1 cellular context compared by ENCODE assay signal in the genomic region with DNA sequence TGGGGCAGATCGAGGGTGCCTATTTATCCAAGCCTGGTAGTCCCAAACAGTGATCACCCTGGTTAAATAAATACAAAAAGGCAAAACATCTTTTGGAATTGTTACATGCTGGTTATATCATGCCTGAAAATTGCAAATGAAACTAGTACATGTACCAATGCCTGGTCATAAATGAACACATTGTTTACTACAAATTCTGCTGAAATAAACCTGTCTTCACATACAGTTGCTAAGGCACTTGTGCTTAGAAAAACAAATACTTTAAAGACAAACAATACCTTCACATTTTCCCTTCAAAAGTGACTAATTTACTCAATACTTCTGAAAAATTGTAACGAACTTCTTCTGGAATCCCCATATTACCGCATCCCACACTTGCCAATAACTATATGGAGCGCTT.
TF ChIP-seq lines count a peak whose summit lies in the region.

No MANE protein-coding gene starts in this region.

TF ChIP-seq in WTC11, 78 proteins besides CTCF, POLR2A, EP300 and RAD21 (continued from another document):
- TF ChIP-seq, protein P1, sequence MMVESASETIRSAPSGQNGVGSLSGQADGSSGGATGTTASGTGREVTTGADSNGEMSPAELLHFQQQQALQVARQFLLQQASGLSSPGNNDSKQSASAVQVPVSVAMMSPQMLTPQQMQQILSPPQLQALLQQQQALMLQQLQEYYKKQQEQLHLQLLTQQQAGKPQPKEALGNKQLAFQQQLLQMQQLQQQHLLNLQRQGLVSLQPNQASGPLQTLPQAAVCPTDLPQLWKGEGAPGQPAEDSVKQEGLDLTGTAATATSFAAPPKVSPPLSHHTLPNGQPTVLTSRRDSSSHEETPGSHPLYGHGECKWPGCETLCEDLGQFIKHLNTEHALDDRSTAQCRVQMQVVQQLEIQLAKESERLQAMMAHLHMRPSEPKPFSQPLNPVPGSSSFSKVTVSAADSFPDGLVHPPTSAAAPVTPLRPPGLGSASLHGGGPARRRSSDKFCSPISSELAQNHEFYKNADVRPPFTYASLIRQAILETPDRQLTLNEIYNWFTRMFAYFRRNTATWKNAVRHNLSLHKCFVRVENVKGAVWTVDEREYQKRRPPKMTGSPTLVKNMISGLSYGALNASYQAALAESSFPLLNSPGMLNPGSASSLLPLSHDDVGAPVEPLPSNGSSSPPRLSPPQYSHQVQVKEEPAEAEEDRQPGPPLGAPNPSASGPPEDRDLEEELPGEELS (CRISPR knock-in tag; IDR thresholded peaks at IDR 0.05): no peak
- TF ChIP-seq, protein P2, sequence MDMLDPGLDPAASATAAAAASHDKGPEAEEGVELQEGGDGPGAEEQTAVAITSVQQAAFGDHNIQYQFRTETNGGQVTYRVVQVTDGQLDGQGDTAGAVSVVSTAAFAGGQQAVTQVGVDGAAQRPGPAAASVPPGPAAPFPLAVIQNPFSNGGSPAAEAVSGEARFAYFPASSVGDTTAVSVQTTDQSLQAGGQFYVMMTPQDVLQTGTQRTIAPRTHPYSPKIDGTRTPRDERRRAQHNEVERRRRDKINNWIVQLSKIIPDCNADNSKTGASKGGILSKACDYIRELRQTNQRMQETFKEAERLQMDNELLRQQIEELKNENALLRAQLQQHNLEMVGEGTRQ (CRISPR knock-in tag; IDR thresholded peaks at IDR 0.05): no peak
- TF ChIP-seq ETV6 (CRISPR knock-in tag; IDR thresholded peaks at IDR 0.05) (no peak), AFF4 (CRISPR knock-in tag; IDR thresholded peaks at IDR 0.05; ENCODE audit: borderline replicate concordance) (no peak), ZNF671 (CRISPR knock-in tag; IDR thresholded peaks at IDR 0.05) (no peak)
